Comparison of ENCODE assay signal across 1 cellular context in the genomic region with DNA sequence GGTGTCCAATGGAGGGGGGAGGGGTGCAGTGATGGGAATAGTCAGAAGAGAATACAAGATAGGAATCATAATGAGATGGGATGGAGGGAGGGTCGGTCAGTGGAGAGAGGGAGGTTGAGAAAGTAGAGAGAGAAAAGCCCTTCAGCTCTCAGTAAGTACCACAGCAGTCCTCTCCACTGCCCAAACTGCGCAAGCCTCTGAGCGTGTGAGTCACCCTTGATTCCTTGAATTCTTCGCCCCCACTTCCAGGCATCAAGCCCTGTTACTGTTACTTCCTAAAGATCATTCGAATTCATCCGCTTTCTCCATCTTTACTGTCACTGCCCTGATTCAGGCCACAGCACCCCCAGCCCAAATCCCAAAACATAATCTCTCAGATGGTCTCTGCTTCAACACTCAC.
TF ChIP-seq lines count a peak whose summit lies in the region.

No MANE protein-coding gene starts in this region.

TF ChIP-seq in SK-N-SH, 30 proteins besides CTCF, POLR2A, EP300 and RAD21:
- TF ChIP-seq SIN3A (IDR thresholded peaks at IDR 0.05; ENCODE audit: borderline replicate concordance, low read depth, low read length): no peak
- no peak for TF ChIP-seq GABPA (IDR thresholded peaks at IDR 0.05; ENCODE audit: low read depth)
- TF ChIP-seq, protein P1, sequence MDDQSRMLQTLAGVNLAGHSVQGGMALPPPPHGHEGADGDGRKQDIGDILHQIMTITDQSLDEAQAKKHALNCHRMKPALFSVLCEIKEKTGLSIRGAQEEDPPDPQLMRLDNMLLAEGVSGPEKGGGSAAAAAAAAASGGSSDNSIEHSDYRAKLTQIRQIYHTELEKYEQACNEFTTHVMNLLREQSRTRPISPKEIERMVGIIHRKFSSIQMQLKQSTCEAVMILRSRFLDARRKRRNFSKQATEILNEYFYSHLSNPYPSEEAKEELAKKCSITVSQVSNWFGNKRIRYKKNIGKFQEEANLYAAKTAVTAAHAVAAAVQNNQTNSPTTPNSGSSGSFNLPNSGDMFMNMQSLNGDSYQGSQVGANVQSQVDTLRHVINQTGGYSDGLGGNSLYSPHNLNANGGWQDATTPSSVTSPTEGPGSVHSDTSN (IDR thresholded peaks at IDR 0.05): no peak
- no peak for TF ChIP-seq YY1 (IDR thresholded peaks at IDR 0.05; ENCODE audit: low read depth)
- TF ChIP-seq, protein P2, sequence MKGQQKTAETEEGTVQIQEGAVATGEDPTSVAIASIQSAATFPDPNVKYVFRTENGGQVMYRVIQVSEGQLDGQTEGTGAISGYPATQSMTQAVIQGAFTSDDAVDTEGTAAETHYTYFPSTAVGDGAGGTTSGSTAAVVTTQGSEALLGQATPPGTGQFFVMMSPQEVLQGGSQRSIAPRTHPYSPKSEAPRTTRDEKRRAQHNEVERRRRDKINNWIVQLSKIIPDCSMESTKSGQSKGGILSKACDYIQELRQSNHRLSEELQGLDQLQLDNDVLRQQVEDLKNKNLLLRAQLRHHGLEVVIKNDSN (IDR thresholded peaks at IDR 0.05; ENCODE audit: borderline replicate concordance, low read depth): no peak
- TF ChIP-seq TAF1 (IDR thresholded peaks at IDR 0.05; ENCODE audit: borderline replicate concordance, low read depth, low read length): no peak
- TF ChIP-seq FOSL2 (IDR thresholded peaks at IDR 0.05; ENCODE audit: borderline replicate concordance, low read depth): peak; percentile 75; the same call in 1 of the 2 replicates
- no peak for TF ChIP-seq RCOR1 (IDR thresholded peaks at IDR 0.05; ENCODE audit: low read length)
- TF ChIP-seq MXI1 (IDR thresholded peaks at IDR 0.05; ENCODE audit: low read depth, low read length): no peak
- TF ChIP-seq, protein P3, sequence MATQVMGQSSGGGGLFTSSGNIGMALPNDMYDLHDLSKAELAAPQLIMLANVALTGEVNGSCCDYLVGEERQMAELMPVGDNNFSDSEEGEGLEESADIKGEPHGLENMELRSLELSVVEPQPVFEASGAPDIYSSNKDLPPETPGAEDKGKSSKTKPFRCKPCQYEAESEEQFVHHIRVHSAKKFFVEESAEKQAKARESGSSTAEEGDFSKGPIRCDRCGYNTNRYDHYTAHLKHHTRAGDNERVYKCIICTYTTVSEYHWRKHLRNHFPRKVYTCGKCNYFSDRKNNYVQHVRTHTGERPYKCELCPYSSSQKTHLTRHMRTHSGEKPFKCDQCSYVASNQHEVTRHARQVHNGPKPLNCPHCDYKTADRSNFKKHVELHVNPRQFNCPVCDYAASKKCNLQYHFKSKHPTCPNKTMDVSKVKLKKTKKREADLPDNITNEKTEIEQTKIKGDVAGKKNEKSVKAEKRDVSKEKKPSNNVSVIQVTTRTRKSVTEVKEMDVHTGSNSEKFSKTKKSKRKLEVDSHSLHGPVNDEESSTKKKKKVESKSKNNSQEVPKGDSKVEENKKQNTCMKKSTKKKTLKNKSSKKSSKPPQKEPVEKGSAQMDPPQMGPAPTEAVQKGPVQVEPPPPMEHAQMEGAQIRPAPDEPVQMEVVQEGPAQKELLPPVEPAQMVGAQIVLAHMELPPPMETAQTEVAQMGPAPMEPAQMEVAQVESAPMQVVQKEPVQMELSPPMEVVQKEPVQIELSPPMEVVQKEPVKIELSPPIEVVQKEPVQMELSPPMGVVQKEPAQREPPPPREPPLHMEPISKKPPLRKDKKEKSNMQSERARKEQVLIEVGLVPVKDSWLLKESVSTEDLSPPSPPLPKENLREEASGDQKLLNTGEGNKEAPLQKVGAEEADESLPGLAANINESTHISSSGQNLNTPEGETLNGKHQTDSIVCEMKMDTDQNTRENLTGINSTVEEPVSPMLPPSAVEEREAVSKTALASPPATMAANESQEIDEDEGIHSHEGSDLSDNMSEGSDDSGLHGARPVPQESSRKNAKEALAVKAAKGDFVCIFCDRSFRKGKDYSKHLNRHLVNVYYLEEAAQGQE (IDR thresholded peaks at IDR 0.05; ENCODE audit: low read depth, low read length): no peak
- no peak for TF ChIP-seq GATA2 (CRISPR knock-in tag; IDR thresholded peaks at IDR 0.05)
- TF ChIP-seq NRF1 (IDR thresholded peaks at IDR 0.05; ENCODE audit: low read depth, low read length): 0 out of 2 replicates have a peak, but pooled peaks have one; percentile 30
- TF ChIP-seq TCF12 (IDR thresholded peaks at IDR 0.05): no peak
- 0 out of 2 replicates have a peak, but pooled peaks have one; percentile 46 for TF ChIP-seq JUND (IDR thresholded peaks at IDR 0.05)
- no peak for TF ChIP-seq NFIC (IDR thresholded peaks at IDR 0.05; ENCODE audit: borderline replicate concordance)
- TF ChIP-seq MEF2A (IDR thresholded peaks at IDR 0.05; ENCODE audit: borderline replicate concordance, low read depth): no peak
- TF ChIP-seq ELF1 (IDR thresholded peaks at IDR 0.05): no peak
- no peak for TF ChIP-seq RFX5 (IDR thresholded peaks at IDR 0.05; ENCODE audit: low read length)
- TF ChIP-seq TEAD4 (IDR thresholded peaks at IDR 0.05; ENCODE audit: borderline replicate concordance, insufficient read depth): no peak
- no peak for TF ChIP-seq RXRA (IDR thresholded peaks at IDR 0.05; ENCODE audit: borderline replicate concordance, low read depth)
- TF ChIP-seq POLR2AphosphoS5 (IDR thresholded peaks at IDR 0.05; ENCODE audit: low read depth, low read length): no peak
- no peak for TF ChIP-seq EZH2phosphoT487 (IDR thresholded peaks at IDR 0.05; ENCODE audit: borderline replicate concordance, low read depth)
- no peak for TF ChIP-seq FOXJ3 (CRISPR knock-in tag; IDR thresholded peaks at IDR 0.05)
TF ChIP-seq in SK-N-SH: peak in this region for 3.
